Comparison of ENCODE assay signal across 41 cellular contexts in genomic region chr2:94978917-94979316, GRCh38. TPM values are rescaled to one million over a fixed set of nuclear protein-coding genes. Genes with fewer than 3 reads are reported as not detected.
"Had no signal": no experiment of that assay in that cellular context is flagged by ENCODE, and none has a peak within 500 bp of the region (broad histone marks: within the 10 kb centered on the region; RNA-seq: fewer than 3 reads in every experiment).

No MANE protein-coding gene starts in this region.

- H3K4me1 Mint-ChIP-seq: activated naive CD4-positive, alpha-beta T cell treated with anti-CD3 and anti-CD28 coated beads, Interleukin-2, amount 10 ng/mL, durations not matched to agents 7 days and 5 days; activated naive CD4-positive, alpha-beta T cell treated with anti-CD3 and anti-CD28 coated beads, Interleukin-2, amount 50 U/mL, for 24 hours; activated naive CD8-positive, alpha-beta T cell treated with anti-CD3 and anti-CD28 coated beads for 36 hours; activated naive CD8-positive, alpha-beta T cell treated with anti-CD3 and anti-CD28 coated beads, Interleukin-2, amount 10 ng/mL, durations not matched to agents 7 days and 5 days; activated naive CD8-positive, alpha-beta T cell treated with anti-CD3 and anti-CD28 coated beads, Interleukin-2, amount 50 U/mL, for 24 hours; activated T-helper 17 cell treated with anti-CD3 and anti-CD28 coated beads, Interleukin-2, amount 50 U/mL, for 72 hours; brain; central memory CD8-positive, alpha-beta T cell had no signal

- DNase-seq: activated effector memory CD4-positive, alpha-beta T cell treated with anti-CD3 and anti-CD28 coated beads, Interleukin-2, amount 50 U/mL, for 16 hours; activated effector memory CD4-positive, alpha-beta T cell treated with Interleukin-2 at 50 U/mL for 16 hours; activated gamma-delta T cell; activated gamma-delta T cell treated with Interleukin-2 at 50 U/mL for 16 hours; activated naive CD4-positive, alpha-beta T cell; activated naive CD4-positive, alpha-beta T cell treated with anti-CD3 and anti-CD28 coated beads for 36 hours; activated naive CD4-positive, alpha-beta T cell treated with anti-CD3 and anti-CD28 coated beads, Interleukin-2, amount 10 ng/mL, durations not matched to agents 7 days and 5 days; activated naive CD4-positive, alpha-beta T cell treated with anti-CD3 and anti-CD28 coated beads, Interleukin-2, amount 50 U/mL, for 16 hours; activated naive CD4-positive, alpha-beta T cell treated with Interleukin-2 at 50 U/mL for 16 hours; activated naive CD8-positive, alpha-beta T cell treated with anti-CD3 and anti-CD28 coated beads for 36 hours; activated naive CD8-positive, alpha-beta T cell treated with anti-CD3 and anti-CD28 coated beads, Interleukin-2, amount 10 ng/mL, durations not matched to agents 7 days and 5 days; activated naive CD8-positive, alpha-beta T cell treated with anti-CD3 and anti-CD28 coated beads, Interleukin-2, amount 50 U/mL, for 24 hours; activated T-cell treated with anti-CD3 and anti-CD28 coated beads, Interleukin-2, amount 50 U/mL, for 1 hour; activated T-cell treated with anti-CD3 and anti-CD28 coated beads, Interleukin-2, amount 50 U/mL, for 24 hours; activated T-cell treated with anti-CD3 and anti-CD28 coated beads, Interleukin-2, amount 50 U/mL, for 48 hours; activated T-cell treated with anti-CD3 and anti-CD28 coated beads, Interleukin-2, amount 50 U/mL, for 72 hours; adrenal gland; amniotic stem cell; amygdala; anterior cingulate cortex; aorta; body of pancreas; brain microvascular endothelial cell; caudate nucleus; central memory CD4-positive, alpha-beta T cell; cerebellar nuclear complex had no signal

- H3K36me3 ChIP-seq: adrenal gland, ascending aorta, brain microvascular endothelial cell, breast epithelium, cardiac muscle cell had no signal

- H3K9me3 ChIP-seq: adrenal gland, ascending aorta, body of pancreas, breast epithelium had no signal

- H3K27ac ChIP-seq: adrenal gland, ascending aorta, body of pancreas, brain microvascular endothelial cell, breast epithelium, cardiac muscle cell had no signal

- FAIRE-seq: astrocyte, bronchial epithelial cell had no signal

- ATAC-seq: activated naive CD4-positive, alpha-beta T cell treated with anti-CD3 and anti-CD28 coated beads, Interleukin-2, amount 50 U/mL, for 72 hours; activated naive CD8-positive, alpha-beta T cell treated with anti-CD3 and anti-CD28 coated beads, Interleukin-2, amount 50 U/mL, for 24 hours; activated T-cell treated with anti-CD3 and anti-CD28 coated beads, Interleukin-2, amount 50 U/mL, for 72 hours; activated T-helper 17 cell treated with anti-CD3 and anti-CD28 coated beads, Interleukin-2, amount 50 U/mL, for 72 hours; body of pancreas had no signal

- H3K9me3 Mint-ChIP-seq: activated naive CD4-positive, alpha-beta T cell treated with anti-CD3 and anti-CD28 coated beads for 36 hours; activated naive CD4-positive, alpha-beta T cell treated with anti-CD3 and anti-CD28 coated beads, Interleukin-2, amount 10 ng/mL, durations not matched to agents 7 days and 5 days; activated naive CD4-positive, alpha-beta T cell treated with anti-CD3 and anti-CD28 coated beads, Interleukin-2, amount 50 U/mL, for 24 hours; activated naive CD4-positive, alpha-beta T cell treated with anti-CD3 and anti-CD28 coated beads, Interleukin-2, amount 50 U/mL, for 72 hours; activated naive CD8-positive, alpha-beta T cell treated with anti-CD3 and anti-CD28 coated beads for 36 hours; activated naive CD8-positive, alpha-beta T cell treated with anti-CD3 and anti-CD28 coated beads, Interleukin-2, amount 10 ng/mL, durations not matched to agents 7 days and 5 days; activated naive CD8-positive, alpha-beta T cell treated with anti-CD3 and anti-CD28 coated beads, Interleukin-2, amount 50 U/mL, for 24 hours; activated T-cell treated with anti-CD3 and anti-CD28 coated beads, Interleukin-2, amount 50 U/mL, for 24 hours; activated T-cell treated with anti-CD3 and anti-CD28 coated beads, Interleukin-2, amount 50 U/mL, for 72 hours; activated T-helper 1 cell treated with anti-CD3 and anti-CD28 coated beads, Interleukin-12 subunit alpha, Interleukin-12 subunit beta, Interleukin-2, Interleukin-4 antibody, amounts not matched to agents 30 ng/mL and 10 ng/mL and 1 ng/mL, durations not matched to agents 14 hours and 24 hours and 36 hours; activated T-helper 17 cell treated with anti-CD3 and anti-CD28 coated beads, Interleukin-2, amount 50 U/mL, for 72 hours; activated T-helper 2 cell treated with anti-CD3 and anti-CD28 coated beads, Interferon-gamma antibody, Interleukin-2, Interleukin-4, amounts not matched to agents 10 μg/mL and 5 μg/mL and 100 μg/mL, durations not matched to agents 14 hours and 24 hours and 36 hours; central memory CD8-positive, alpha-beta T cell had no signal

- H3K4me3 ChIP-seq: adrenal gland, ascending aorta, body of pancreas, breast epithelium, cardiac muscle cell had no signal

- H3K4me1 ChIP-seq: adrenal gland, ascending aorta, body of pancreas, breast epithelium had no signal

- H3K27me3 ChIP-seq: ascending aorta, body of pancreas, brain microvascular endothelial cell, cardiac muscle cell had no signal

- H3K4me3 Mint-ChIP-seq: activated naive CD4-positive, alpha-beta T cell treated with anti-CD3 and anti-CD28 coated beads for 36 hours; activated naive CD4-positive, alpha-beta T cell treated with anti-CD3 and anti-CD28 coated beads, Interleukin-2, amount 10 ng/mL, durations not matched to agents 7 days and 5 days; activated naive CD4-positive, alpha-beta T cell treated with anti-CD3 and anti-CD28 coated beads, Interleukin-2, amount 50 U/mL, for 24 hours; activated naive CD8-positive, alpha-beta T cell; activated naive CD8-positive, alpha-beta T cell treated with anti-CD3 and anti-CD28 coated beads for 36 hours; activated naive CD8-positive, alpha-beta T cell treated with anti-CD3 and anti-CD28 coated beads, Interleukin-2, amount 10 ng/mL, durations not matched to agents 7 days and 5 days; activated naive CD8-positive, alpha-beta T cell treated with anti-CD3 and anti-CD28 coated beads, Interleukin-2, amount 50 U/mL, for 24 hours; activated T-cell treated with anti-CD3 and anti-CD28 coated beads, Interleukin-2, amount 50 U/mL, for 24 hours; activated T-cell treated with anti-CD3 and anti-CD28 coated beads, Interleukin-2, amount 50 U/mL, for 72 hours; activated T-helper 1 cell treated with anti-CD3 and anti-CD28 coated beads, Interleukin-12 subunit alpha, Interleukin-12 subunit beta, Interleukin-2, Interleukin-4 antibody, amounts not matched to agents 30 ng/mL and 10 ng/mL and 1 ng/mL, durations not matched to agents 14 hours and 24 hours and 36 hours; activated T-helper 17 cell treated with anti-CD3 and anti-CD28 coated beads, Interleukin-2, amount 50 U/mL, for 72 hours; brain; central memory CD8-positive, alpha-beta T cell had no signal

- H3K36me3 Mint-ChIP-seq: activated naive CD4-positive, alpha-beta T cell treated with anti-CD3 and anti-CD28 coated beads, Interleukin-2, amount 10 ng/mL, durations not matched to agents 7 days and 5 days; activated naive CD4-positive, alpha-beta T cell treated with anti-CD3 and anti-CD28 coated beads, Interleukin-2, amount 50 U/mL, for 24 hours; activated naive CD4-positive, alpha-beta T cell treated with anti-CD3 and anti-CD28 coated beads, Interleukin-2, amount 50 U/mL, for 72 hours; activated naive CD8-positive, alpha-beta T cell; activated naive CD8-positive, alpha-beta T cell treated with anti-CD3 and anti-CD28 coated beads for 36 hours; activated naive CD8-positive, alpha-beta T cell treated with anti-CD3 and anti-CD28 coated beads, Interleukin-2, amount 10 ng/mL, durations not matched to agents 7 days and 5 days; brain had no signal

RNA-seq across cellular contexts. Expression of gene MAL, which starts 46.6 kb away (rescaled TPM):
- total RNA-seq: ascending aorta, body of pancreas, cardiac muscle cell, cerebellum, chondrocyte had no signal
- polyA plus RNA-seq: cardiac muscle cell had no signal
